1 cellular context compared by ENCODE assay signal in genomic region chr22:26658671-26659478, GRCh38.
TF ChIP-seq lines count a peak whose summit lies in the region.

No MANE protein-coding gene starts in this region.

TF ChIP-seq in GM12878, 131 proteins besides CTCF, POLR2A, EP300 and RAD21 (continued from another document and continues in another):
- TF ChIP-seq BCL3 (IDR thresholded peaks at IDR 0.05; ENCODE audit: borderline replicate concordance, insufficient read depth, low read depth, low read length, poor library complexity, severe bottlenecking) (no peak), ZNF24 (IDR thresholded peaks at IDR 0.05) (no peak), ETV6 (conservative IDR thresholded peaks at IDR 0.05 in 1 of 2, IDR thresholded peaks at IDR 0.05 in 1 of 2; ENCODE audit: borderline replicate concordance in 1 of 2, low read depth in 1 of 2) (no peak), CBX3 (IDR thresholded peaks at IDR 0.05; ENCODE audit: borderline replicate concordance, low read depth) (no peak), CEBPB (IDR thresholded peaks at IDR 0.05; ENCODE audit: borderline replicate concordance in 1 of 2, low read depth in 2 of 2, low read length in 2 of 2) (no peak), NFYA (IDR thresholded peaks at IDR 0.05; ENCODE audit: borderline replicate concordance, low read depth, low read length) (no peak), MYC (IDR thresholded peaks at IDR 0.05; ENCODE audit: insufficient read depth, insufficient read length, insufficient replicate concordance, low read length, severe bottlenecking) (no peak), GATAD2B (conservative IDR thresholded peaks at IDR 0.05; ENCODE audit: low read depth) (0 out of 2 replicates have a peak, but pooled peaks have one; percentile 46), NR2C1 (IDR thresholded peaks at IDR 0.05) (no peak), PBX3 (IDR thresholded peaks at IDR 0.05; ENCODE audit: insufficient replicate concordance, low read depth, low read length) (peak; percentile 77), TCF7 (IDR thresholded peaks at IDR 0.05; ENCODE audit: borderline replicate concordance) (no peak), MAX (IDR thresholded peaks at IDR 0.05; ENCODE audit: low read depth, low read length) (peak; percentile 3; the same call in 1 of the 2 replicates), USF2 (IDR thresholded peaks at IDR 0.05; ENCODE audit: borderline replicate concordance, low read depth, low read length) (peak; percentile 59), SMAD1 (IDR thresholded peaks at IDR 0.05; ENCODE audit: low read depth, partially characterized antibody) (no peak), HCFC1 (IDR thresholded peaks at IDR 0.05; ENCODE audit: low read length) (no peak), USF1 (IDR thresholded peaks at IDR 0.05; ENCODE audit: borderline replicate concordance, extremely low read length, insufficient read depth, low read depth, low read length) (peak; percentile 78), E4F1 (IDR thresholded peaks at IDR 0.05; ENCODE audit: borderline replicate concordance, partially characterized antibody) (no peak), REST (IDR thresholded peaks at IDR 0.05; ENCODE audit: low read depth, low read length) (no peak), TBL1XR1 (IDR thresholded peaks at IDR 0.05; ENCODE audit: low read depth, low read length) (no peak), PAX8 (IDR thresholded peaks at IDR 0.05) (no peak), IRF4 (IDR thresholded peaks at IDR 0.05; ENCODE audit: low read depth, low read length) (0 out of 2 replicates have a peak, but pooled peaks have one; percentile 14), SREBF1 (IDR thresholded peaks at IDR 0.05; ENCODE audit: low read length) (no peak), NKRF (conservative IDR thresholded peaks at IDR 0.05) (peak; percentile 56; the same call in 1 of the 2 replicates)
- TF ChIP-seq, protein P1, sequence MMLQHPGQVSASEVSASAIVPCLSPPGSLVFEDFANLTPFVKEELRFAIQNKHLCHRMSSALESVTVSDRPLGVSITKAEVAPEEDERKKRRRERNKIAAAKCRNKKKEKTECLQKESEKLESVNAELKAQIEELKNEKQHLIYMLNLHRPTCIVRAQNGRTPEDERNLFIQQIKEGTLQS (IDR thresholded peaks at IDR 0.05; ENCODE audit: borderline replicate concordance, extremely low read depth, low read depth, low read length), result peak; percentile 13; the same call in 1 of the 2 replicates
- TF ChIP-seq, protein P2, sequence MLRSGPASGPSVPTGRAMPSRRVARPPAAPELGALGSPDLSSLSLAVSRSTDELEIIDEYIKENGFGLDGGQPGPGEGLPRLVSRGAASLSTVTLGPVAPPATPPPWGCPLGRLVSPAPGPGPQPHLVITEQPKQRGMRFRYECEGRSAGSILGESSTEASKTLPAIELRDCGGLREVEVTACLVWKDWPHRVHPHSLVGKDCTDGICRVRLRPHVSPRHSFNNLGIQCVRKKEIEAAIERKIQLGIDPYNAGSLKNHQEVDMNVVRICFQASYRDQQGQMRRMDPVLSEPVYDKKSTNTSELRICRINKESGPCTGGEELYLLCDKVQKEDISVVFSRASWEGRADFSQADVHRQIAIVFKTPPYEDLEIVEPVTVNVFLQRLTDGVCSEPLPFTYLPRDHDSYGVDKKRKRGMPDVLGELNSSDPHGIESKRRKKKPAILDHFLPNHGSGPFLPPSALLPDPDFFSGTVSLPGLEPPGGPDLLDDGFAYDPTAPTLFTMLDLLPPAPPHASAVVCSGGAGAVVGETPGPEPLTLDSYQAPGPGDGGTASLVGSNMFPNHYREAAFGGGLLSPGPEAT (IDR thresholded peaks at IDR 0.05; ENCODE audit: low read depth), result 0 out of 2 replicates have a peak, but pooled peaks have one; percentile 29
- TF ChIP-seq, protein P3, sequence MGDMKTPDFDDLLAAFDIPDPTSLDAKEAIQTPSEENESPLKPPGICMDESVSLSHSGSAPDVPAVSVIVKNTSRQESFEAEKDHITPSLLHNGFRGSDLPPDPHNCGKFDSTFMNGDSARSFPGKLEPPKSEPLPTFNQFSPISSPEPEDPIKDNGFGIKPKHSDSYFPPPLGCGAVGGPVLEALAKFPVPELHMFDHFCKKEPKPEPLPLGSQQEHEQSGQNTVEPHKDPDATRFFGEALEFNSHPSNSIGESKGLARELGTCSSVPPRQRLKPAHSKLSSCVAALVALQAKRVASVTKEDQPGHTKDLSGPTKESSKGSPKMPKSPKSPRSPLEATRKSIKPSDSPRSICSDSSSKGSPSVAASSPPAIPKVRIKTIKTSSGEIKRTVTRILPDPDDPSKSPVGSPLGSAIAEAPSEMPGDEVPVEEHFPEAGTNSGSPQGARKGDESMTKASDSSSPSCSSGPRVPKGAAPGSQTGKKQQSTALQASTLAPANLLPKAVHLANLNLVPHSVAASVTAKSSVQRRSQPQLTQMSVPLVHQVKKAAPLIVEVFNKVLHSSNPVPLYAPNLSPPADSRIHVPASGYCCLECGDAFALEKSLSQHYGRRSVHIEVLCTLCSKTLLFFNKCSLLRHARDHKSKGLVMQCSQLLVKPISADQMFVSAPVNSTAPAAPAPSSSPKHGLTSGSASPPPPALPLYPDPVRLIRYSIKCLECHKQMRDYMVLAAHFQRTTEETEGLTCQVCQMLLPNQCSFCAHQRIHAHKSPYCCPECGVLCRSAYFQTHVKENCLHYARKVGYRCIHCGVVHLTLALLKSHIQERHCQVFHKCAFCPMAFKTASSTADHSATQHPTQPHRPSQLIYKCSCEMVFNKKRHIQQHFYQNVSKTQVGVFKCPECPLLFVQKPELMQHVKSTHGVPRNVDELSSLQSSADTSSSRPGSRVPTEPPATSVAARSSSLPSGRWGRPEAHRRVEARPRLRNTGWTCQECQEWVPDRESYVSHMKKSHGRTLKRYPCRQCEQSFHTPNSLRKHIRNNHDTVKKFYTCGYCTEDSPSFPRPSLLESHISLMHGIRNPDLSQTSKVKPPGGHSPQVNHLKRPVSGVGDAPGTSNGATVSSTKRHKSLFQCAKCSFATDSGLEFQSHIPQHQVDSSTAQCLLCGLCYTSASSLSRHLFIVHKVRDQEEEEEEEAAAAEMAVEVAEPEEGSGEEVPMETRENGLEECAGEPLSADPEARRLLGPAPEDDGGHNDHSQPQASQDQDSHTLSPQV (IDR thresholded peaks at IDR 0.05), result no peak
- TF ChIP-seq, protein P4, sequence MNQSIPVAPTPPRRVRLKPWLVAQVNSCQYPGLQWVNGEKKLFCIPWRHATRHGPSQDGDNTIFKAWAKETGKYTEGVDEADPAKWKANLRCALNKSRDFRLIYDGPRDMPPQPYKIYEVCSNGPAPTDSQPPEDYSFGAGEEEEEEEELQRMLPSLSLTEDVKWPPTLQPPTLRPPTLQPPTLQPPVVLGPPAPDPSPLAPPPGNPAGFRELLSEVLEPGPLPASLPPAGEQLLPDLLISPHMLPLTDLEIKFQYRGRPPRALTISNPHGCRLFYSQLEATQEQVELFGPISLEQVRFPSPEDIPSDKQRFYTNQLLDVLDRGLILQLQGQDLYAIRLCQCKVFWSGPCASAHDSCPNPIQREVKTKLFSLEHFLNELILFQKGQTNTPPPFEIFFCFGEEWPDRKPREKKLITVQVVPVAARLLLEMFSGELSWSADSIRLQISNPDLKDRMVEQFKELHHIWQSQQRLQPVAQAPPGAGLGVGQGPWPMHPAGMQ (IDR thresholded peaks at IDR 0.05; ENCODE audit: borderline replicate concordance), result no peak
- TF ChIP-seq, protein P5, sequence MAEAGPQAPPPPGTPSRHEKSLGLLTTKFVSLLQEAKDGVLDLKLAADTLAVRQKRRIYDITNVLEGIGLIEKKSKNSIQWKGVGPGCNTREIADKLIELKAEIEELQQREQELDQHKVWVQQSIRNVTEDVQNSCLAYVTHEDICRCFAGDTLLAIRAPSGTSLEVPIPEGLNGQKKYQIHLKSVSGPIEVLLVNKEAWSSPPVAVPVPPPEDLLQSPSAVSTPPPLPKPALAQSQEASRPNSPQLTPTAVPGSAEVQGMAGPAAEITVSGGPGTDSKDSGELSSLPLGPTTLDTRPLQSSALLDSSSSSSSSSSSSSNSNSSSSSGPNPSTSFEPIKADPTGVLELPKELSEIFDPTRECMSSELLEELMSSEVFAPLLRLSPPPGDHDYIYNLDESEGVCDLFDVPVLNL (IDR thresholded peaks at IDR 0.05; ENCODE audit: low read depth, low read length), result no peak
